In genomic region chr2:219109468-219109867, GRCh38 we compare ENCODE assay signal across 12 cellular contexts. TPM values are rescaled to one million over a fixed set of nuclear protein-coding genes. Genes with fewer than 3 reads are reported as not detected.
DNase-seq lines count a peak whose midpoint lies in the region; ATAC-seq lines count a peak whose summit lies in the region.
"Had no signal": no experiment of that assay in that cellular context is flagged by ENCODE, and none has a peak within 500 bp of the region (broad histone marks: within the 10 kb centered on the region; RNA-seq: fewer than 3 reads in every experiment).

No MANE protein-coding gene starts in this region.

- no peaks in the 10 kb centered on the region for H3K9me3 Mint-ChIP-seq in activated CD8-positive, alpha-beta memory T cell treated with anti-CD3 and anti-CD28 coated beads, Interleukin-2, amount 10 ng/mL, durations not matched to agents 7 days and 5 days (ENCODE audit: low read depth)
- no peaks in the 10 kb centered on the region for H3K9me3 Mint-ChIP-seq in stimulated activated naive CD8-positive, alpha-beta T cell treated with anti-CD3 and anti-CD28 coated beads, Interleukin-15, Interleukin-2, amounts not matched to agents 100 ng/mL and 50 ng/mL, for 24 hours

- no peaks in the 10 kb centered on the region for H3K36me3 Mint-ChIP-seq in activated CD8-positive, alpha-beta memory T cell treated with anti-CD3 and anti-CD28 coated beads, Interleukin-2, amount 10 ng/mL, durations not matched to agents 7 days and 5 days
- H3K36me3 Mint-ChIP-seq in stimulated activated naive CD8-positive, alpha-beta T cell treated with anti-CD3 and anti-CD28 coated beads, Interleukin-15, Interleukin-2, amounts not matched to agents 100 ng/mL and 50 ng/mL, for 24 hours (ENCODE audit: low read depth) = peaks cover 7% of the 10 kb centered on the region

- H3K27ac Mint-ChIP-seq in activated CD8-positive, alpha-beta memory T cell treated with anti-CD3 and anti-CD28 coated beads, Interleukin-2, amount 10 ng/mL, durations not matched to agents 7 days and 5 days = no peak overlapping the region
- H3K27ac Mint-ChIP-seq in stimulated activated naive CD8-positive, alpha-beta T cell treated with anti-CD3 and anti-CD28 coated beads, Interleukin-15, Interleukin-2, amounts not matched to agents 100 ng/mL and 50 ng/mL, for 24 hours = peak overlapping the region; percentile 67

- DNase-seq in activated CD8-positive, alpha-beta memory T cell treated with anti-CD3 and anti-CD28 coated beads for 24 hours = peak; percentile 71
- DNase-seq in activated CD8-positive, alpha-beta memory T cell treated with anti-CD3 and anti-CD28 coated beads, Interleukin-2, amount 10 ng/mL, durations not matched to agents 7 days and 5 days = no peak
- peak; percentile 25 for DNase-seq in activated T-cell treated with anti-CD3 and anti-CD28 coated beads for 24 hours (ENCODE audit: low read depth)
- peak; percentile 38 for DNase-seq in medulla oblongata (ENCODE audit: extremely low spot score)
- no peak for DNase-seq in T1000 (lab: John Stamatoyannopoulos, UW)
- DNase-seq: ACHN, hypothalamus, SHP77 treated with DMSO at 0.1 percent for 48 hours had no signal

- H3K27me3 Mint-ChIP-seq in activated CD8-positive, alpha-beta memory T cell treated with anti-CD3 and anti-CD28 coated beads, Interleukin-2, amount 10 ng/mL, durations not matched to agents 7 days and 5 days = no peaks in the 10 kb centered on the region
- H3K27me3 Mint-ChIP-seq in stimulated activated naive CD8-positive, alpha-beta T cell treated with anti-CD3 and anti-CD28 coated beads, Interleukin-15, Interleukin-2, amounts not matched to agents 100 ng/mL and 50 ng/mL, for 24 hours = no peaks in the 10 kb centered on the region

- CTCF ChIA-PET in activated CD8-positive, alpha-beta memory T cell treated with anti-CD3 and anti-CD28 coated beads, Interleukin-2, amount 10 ng/mL, durations not matched to agents 7 days and 5 days (lab: Charles Lee) = no interaction called here

- no peak for ATAC-seq in activated CD8-positive, alpha-beta memory T cell treated with anti-CD3 and anti-CD28 coated beads, Interleukin-2, amount 10 ng/mL, durations not matched to agents 7 days and 5 days
- ATAC-seq in HG03045 (IDR thresholded peaks at IDR 0.05; ENCODE audit: unreplicated experiment) (no peak), HG02852 (IDR thresholded peaks at IDR 0.05; ENCODE audit: unreplicated experiment) (no peak)

- peaks cover 5% of the 10 kb centered on the region for H3K4me1 Mint-ChIP-seq in activated CD8-positive, alpha-beta memory T cell treated with anti-CD3 and anti-CD28 coated beads, Interleukin-2, amount 10 ng/mL, durations not matched to agents 7 days and 5 days
- peaks cover 66% of the 10 kb centered on the region for H3K4me1 Mint-ChIP-seq in stimulated activated naive CD8-positive, alpha-beta T cell treated with anti-CD3 and anti-CD28 coated beads, Interleukin-15, Interleukin-2, amounts not matched to agents 100 ng/mL and 50 ng/mL, for 24 hours (ENCODE audit: low read depth)

- H3K4me3 Mint-ChIP-seq in activated CD8-positive, alpha-beta memory T cell treated with anti-CD3 and anti-CD28 coated beads, Interleukin-2, amount 10 ng/mL, durations not matched to agents 7 days and 5 days = no peak overlapping the region
- peak overlapping the region; percentile 8 for H3K4me3 Mint-ChIP-seq in stimulated activated naive CD8-positive, alpha-beta T cell treated with anti-CD3 and anti-CD28 coated beads, Interleukin-15, Interleukin-2, amounts not matched to agents 100 ng/mL and 50 ng/mL, for 24 hours

RNA-seq across cellular contexts. Expression of gene IHH, which starts 48.7 kb away (rescaled TPM):
- total RNA-seq in activated CD8-positive, alpha-beta memory T cell treated with anti-CD3 and anti-CD28 coated beads, Interleukin-2, amount 10 ng/mL, durations not matched to agents 7 days and 5 days = not detected
- total RNA-seq: cardiac muscle cell had no signal

RNA-seq across cellular contexts. Expression of gene NHEJ1, which starts 51.1 kb away (rescaled TPM):
- total RNA-seq in activated CD8-positive, alpha-beta memory T cell treated with anti-CD3 and anti-CD28 coated beads, Interleukin-2, amount 10 ng/mL, durations not matched to agents 7 days and 5 days = 10 to 100 TPM; 14.4 to 19.4 TPM

Comparison
In these comparisons a context has a peak if more than half of its experiments do, and no peak if none do; other contexts are left out.
1. DNase-seq: peak in activated CD8-positive, alpha-beta memory T cell treated with anti-CD3 and anti-CD28 coated beads for 24 hours (single experiment), activated T-cell treated with anti-CD3 and anti-CD28 coated beads for 24 hours (single experiment) and medulla oblongata (single experiment); none in activated CD8-positive, alpha-beta memory T cell treated with anti-CD3 and anti-CD28 coated beads, Interleukin-2, amount 10 ng/mL, durations not matched to agents 7 days and 5 days (single experiment) and T1000 (single experiment).